8 cellular contexts compared by ENCODE assay signal in the genomic region with DNA sequence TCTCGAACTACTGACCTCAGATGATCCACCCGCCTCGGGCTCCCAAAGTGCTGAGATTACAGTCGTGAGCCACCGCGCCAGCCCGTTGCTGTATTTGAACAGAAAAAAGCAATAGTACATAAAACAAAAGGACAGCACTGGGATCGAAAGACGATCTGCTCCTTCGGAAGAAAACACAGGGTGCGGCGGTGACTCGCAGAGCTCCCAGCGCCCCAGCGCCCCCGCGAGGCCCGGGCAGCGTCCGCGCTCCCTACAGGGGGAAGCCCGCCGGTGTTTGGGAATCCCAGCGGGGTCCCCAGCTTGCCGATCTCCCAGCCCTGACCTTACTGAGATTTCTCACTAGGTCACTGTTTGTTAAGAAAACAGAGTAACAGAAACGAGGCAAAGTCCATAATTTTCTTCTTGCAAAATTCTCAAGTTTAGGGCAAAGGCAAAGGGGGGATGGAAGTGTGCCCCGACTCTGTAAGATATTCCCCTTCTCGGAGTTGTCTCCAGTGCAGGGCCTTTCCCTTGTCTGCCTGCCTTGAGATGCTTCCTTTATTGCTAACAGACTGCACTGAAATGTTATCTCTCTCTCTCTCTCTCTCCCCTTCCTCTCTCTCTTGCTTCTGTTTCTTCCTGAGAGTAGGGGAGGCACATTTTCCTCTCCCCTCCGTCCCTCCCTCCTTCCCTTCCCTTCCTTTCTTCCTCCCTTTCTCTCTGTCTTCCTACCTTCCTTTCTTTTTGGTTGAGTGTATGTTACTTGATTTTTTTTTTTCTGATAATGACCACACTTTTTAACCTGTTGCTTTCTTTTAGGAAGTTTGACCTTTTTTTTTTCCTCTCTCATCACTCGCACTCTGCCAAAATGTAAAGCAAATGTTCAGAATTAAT.
DNase-seq lines count a peak whose midpoint lies in the region; ATAC-seq, FAIRE-seq and TF ChIP-seq lines count a peak whose summit lies in the region.

No MANE protein-coding gene starts in this region.

- H3K27me3 Mint-ChIP-seq in Caco-2 (ENCODE audit: insufficient read depth, unreplicated experiment) (peaks cover 5% of the 10 kb centered on the region), T-helper 17 cell (peaks cover 58% of the 10 kb centered on the region)
- H3K27me3 Mint-ChIP-seq in stimulated activated naive B cell treated with anti-CD40 and anti-IgM and Interleukin-4, amounts not matched to agents 10 μg/mL and 1 μg/mL and 100 μg/mL, for 72 hours: peaks cover 42 to 65% of the 10 kb centered on the region in 2 donors

- H3K36me3 Mint-ChIP-seq in Caco-2 (ENCODE audit: insufficient read depth, unreplicated experiment): no peaks in the 10 kb centered on the region
- peaks cover 13% of the 10 kb centered on the region for H3K36me3 Mint-ChIP-seq in T-helper 17 cell (ENCODE audit: low read depth)
- H3K36me3 Mint-ChIP-seq in stimulated activated naive B cell treated with anti-CD40 and anti-IgM and Interleukin-4, amounts not matched to agents 10 μg/mL and 1 μg/mL and 100 μg/mL, for 72 hours: no peaks in the 10 kb centered on the region

- H3K9me3 ChIP-seq in Caco-2: no peaks in the 10 kb centered on the region
- no peaks in the 10 kb centered on the region for H3K9me3 ChIP-seq in T-helper 17 cell (ENCODE audit: control insufficient read depth, low read length, poor library complexity, severe bottlenecking)
- H3K9me3 ChIP-seq in lung (ENCODE audit: control insufficient read depth in 2 of 2, insufficient read depth in 1 of 2, low read length in 1 of 2): no peaks in the 10 kb centered on the region

- H3K4me3 Mint-ChIP-seq in Caco-2 (ENCODE audit: unreplicated experiment): peak overlapping the region; percentile 1
- peak overlapping the region; percentile 79 for H3K4me3 Mint-ChIP-seq in T-helper 17 cell
- peak overlapping the region; percentile 51 to 52 for H3K4me3 Mint-ChIP-seq in stimulated activated naive B cell treated with anti-CD40 and anti-IgM and Interleukin-4, amounts not matched to agents 10 μg/mL and 1 μg/mL and 100 μg/mL, for 72 hours

- ATAC-seq in T-helper 17 cell: peak; percentile 72
- peak; percentile 83 for ATAC-seq in lung (ENCODE audit: insufficient read depth, low FRiP score)
- peak; percentile 65 to 89 for ATAC-seq in stimulated activated naive B cell treated with anti-CD40 and anti-IgM and Interleukin-4, amounts not matched to agents 10 μg/mL and 1 μg/mL and 100 μg/mL, for 72 hours (replicated peaks)
- no peak for ATAC-seq in HG03175 (IDR thresholded peaks at IDR 0.05; ENCODE audit: unreplicated experiment)

- H3K27ac ChIP-seq in dorsolateral prefrontal cortex (peak overlapping the region in 34 of 59 donors; percentile 0 to 80 (median 52)), lung (ENCODE audit: low read depth in 1 of 2, low read length in 1 of 2) (no peak overlapping the region)

- FAIRE-seq in RCC 7860 (lab: Jason Lieb, UNC): no peak

- H3K4me3 ChIP-seq in Caco-2 (ENCODE audit: low read depth, low read length): no peak overlapping the region
- H3K4me3 ChIP-seq in H7 (ENCODE audit: insufficient read depth, low read depth, low read length): peak overlapping the region; percentile 38
- H3K4me3 ChIP-seq in dorsolateral prefrontal cortex: peak overlapping the region in 58 of 59 donors; percentile 12 to 64 (median 46)
- H3K4me3 ChIP-seq in lung: no peak overlapping the region

- WGBS in lung, 2 donors: 9 to 12% methylated on average over 30 of the region's 30 CpGs

- intact Hi-C loops in Caco-2 (cut with micrococcal nuclease; ENCODE audit: unreplicated experiment) (loop anchor here (5.0 kb wide), 1 partner anchor 877 kb away; no protein-coding TSS in a partner anchor), dorsolateral prefrontal cortex (cut with DNase I) (no loop called here)

- TF ChIP-seq CTCF in Caco-2 (IDR thresholded peaks at IDR 0.05; ENCODE audit: insufficient read depth in 1 of 2, low read depth in 1 of 2, low read length in 1 of 2, severe bottlenecking in 1 of 2, unreplicated experiment in 1 of 2): peak in 1 of 2 experiments; percentile 37
- peak in 54 of 56 donors; percentile 18 to 65 (median 43) for TF ChIP-seq CTCF in dorsolateral prefrontal cortex (IDR thresholded peaks at IDR 0.05 in 54 of 56, conservative IDR thresholded peaks at IDR 0.05 in 2 of 56; ENCODE audit: low read depth in 1 of 56, partially characterized antibody in 56 of 56)
- TF ChIP-seq CTCF in lung (IDR thresholded peaks at IDR 0.05; ENCODE audit: control extremely low read depth, extremely low read depth): no peak

- no TSS peak for BruUV-seq in Caco-2 (replicated peaks; lab: Mats Ljungman, UMichigan)

- CTCF ChIA-PET in Caco-2 (lab: Charles Lee): no interaction called here

- no peak overlapping the region for H3K27ac Mint-ChIP-seq in Caco-2 (ENCODE audit: unreplicated experiment)
- H3K27ac Mint-ChIP-seq in T-helper 17 cell: no peak overlapping the region
- H3K27ac Mint-ChIP-seq in stimulated activated naive B cell treated with anti-CD40 and anti-IgM and Interleukin-4, amounts not matched to agents 10 μg/mL and 1 μg/mL and 100 μg/mL, for 72 hours: no peak overlapping the region

- H3K4me1 Mint-ChIP-seq in Caco-2 (ENCODE audit: low read depth, unreplicated experiment) (peaks cover 8% of the 10 kb centered on the region), T-helper 17 cell (peaks cover 11% of the 10 kb centered on the region)
- H3K4me1 Mint-ChIP-seq in stimulated activated naive B cell treated with anti-CD40 and anti-IgM and Interleukin-4, amounts not matched to agents 10 μg/mL and 1 μg/mL and 100 μg/mL, for 72 hours: peaks cover 6 to 9% of the 10 kb centered on the region in 2 donors

- H3K36me3 ChIP-seq in Caco-2 (ENCODE audit: control insufficient read depth, insufficient read depth, low read length) (no peaks in the 10 kb centered on the region), H7 (replicated peaks; ENCODE audit: control insufficient read depth, insufficient read depth, low read length) (no peaks in the 10 kb centered on the region), lung (ENCODE audit: control insufficient read depth in 2 of 2, insufficient read depth in 2 of 2, low read length in 2 of 2) (no peaks in the 10 kb centered on the region)

- peak in 1 of 2 experiments; percentile 40 for DNase-seq in Caco-2
- DNase-seq in H7: peak; percentile 89
- DNase-seq in T-helper 17 cell: peak in 1 of 3 donors; percentile 15
- peak in 1 of 10 donors; percentile 45 for DNase-seq in dorsolateral prefrontal cortex
- DNase-seq in lung (ENCODE audit: low spot score): peak; percentile 38
- peak; percentile 12 for DNase-seq in stimulated activated naive B cell treated with anti-CD40 and anti-IgM and Interleukin-4, amounts not matched to agents 10 μg/mL and 1 μg/mL and 100 μg/mL, for 72 hours
- DNase-seq in RCC 7860 (ENCODE audit: low spot score): no peak

- no peaks in the 10 kb centered on the region for H3K27me3 ChIP-seq in Caco-2 (replicated peaks; ENCODE audit: control insufficient read depth, insufficient read depth, low read length)
- no peaks in the 10 kb centered on the region for H3K27me3 ChIP-seq in H7 (ENCODE audit: control insufficient read depth, insufficient read depth, low read length)
- H3K27me3 ChIP-seq in dorsolateral prefrontal cortex: peaks cover 0 to 18% (median 0%) of the 10 kb centered on the region in 45 donors
- H3K27me3 ChIP-seq in lung (ENCODE audit: control insufficient read depth, insufficient read depth): no peaks in the 10 kb centered on the region

- POLR2A ChIA-PET in Caco-2 (lab: Charles Lee): no interaction called here

- no peaks in the 10 kb centered on the region for H3K4me1 ChIP-seq in Caco-2
- H3K4me1 ChIP-seq in lung (ENCODE audit: control insufficient read depth in 2 of 2, insufficient read depth in 2 of 2, low read length in 2 of 2): peaks cover 0 to 3% of the 10 kb centered on the region in 2 donors

- H3K9me3 Mint-ChIP-seq in Caco-2 (ENCODE audit: unreplicated experiment): no peaks in the 10 kb centered on the region
- H3K9me3 Mint-ChIP-seq in stimulated activated naive B cell treated with anti-CD40 and anti-IgM and Interleukin-4, amounts not matched to agents 10 μg/mL and 1 μg/mL and 100 μg/mL, for 72 hours: no peaks in the 10 kb centered on the region

Comparison
In these comparisons a context has a peak if more than half of its experiments do, and no peak if none do; other contexts are left out.
1. H3K4me3 ChIP-seq: peak in H7 (single experiment) and dorsolateral prefrontal cortex (58 of 59); none in Caco-2 (single experiment) and lung (single experiment).
2. H3K4me3 Mint-ChIP-seq: peak in every context shown above with its lines; median percentile 79 in T-helper 17 cell; 52 in stimulated activated naive B cell treated with anti-CD40 and anti-IgM and Interleukin-4, amounts not matched to agents 10 μg/mL and 1 μg/mL and 100 μg/mL, for 72 hours; 1 in Caco-2.
3. H3K27ac ChIP-seq: peak in dorsolateral prefrontal cortex (34 of 59); none in lung (0 of 2).